ENCODE assay signal across 22 cellular contexts in genomic region chr3:48707157-48707556, GRCh38. TPM values are rescaled to one million over a fixed set of nuclear protein-coding genes. Genes with fewer than 3 reads are reported as not detected.
DNase-seq lines count a peak whose midpoint lies in the region; ATAC-seq and TF ChIP-seq lines count a peak whose summit lies in the region.
"Had no signal": no experiment of that assay in that cellular context is flagged by ENCODE, and none has a peak within 500 bp of the region (broad histone marks: within the 10 kb centered on the region; RNA-seq: fewer than 3 reads in every experiment).

No MANE protein-coding gene starts in this region.

- no peak overlapping the region for H3K4me3 Mint-ChIP-seq in activated CD8-positive, alpha-beta memory T cell treated with anti-CD3 and anti-CD28 coated beads, Interleukin-2, amount 10 ng/mL, durations not matched to agents 7 days and 5 days

- POLR2A ChIA-PET in OCI-LY7 (lab: Charles Lee) = interaction anchor here (0.9 kb wide), 1 partner anchor 15 kb away, joined by 3 read pairs; no protein-coding TSS in a partner anchor

- H3K27ac ChIP-seq in OCI-LY7 (ENCODE audit: low read depth, low read length, poor library complexity, severe bottlenecking) (no peak overlapping the region), epithelial cell of prostate (peak overlapping the region; percentile 98), psoas muscle (peak overlapping the region; percentile 67)
- H3K27ac ChIP-seq: SJCRH30 had no signal

- no peaks in the 10 kb centered on the region for H4K20me1 ChIP-seq in OCI-LY7 (ENCODE audit: insufficient read depth, low read length)

- TSS peak; percentile 15 for BruUV-seq in OCI-LY7 (replicated peaks; lab: Mats Ljungman, UMichigan)

- H3K4me1 Mint-ChIP-seq in activated CD8-positive, alpha-beta memory T cell treated with anti-CD3 and anti-CD28 coated beads, Interleukin-2, amount 10 ng/mL, durations not matched to agents 7 days and 5 days = peaks cover 36% of the 10 kb centered on the region

- H3K4me2 ChIP-seq in OCI-LY7 (ENCODE audit: low read length) = no peak overlapping the region

- H3K27me3 ChIP-seq in psoas muscle (ENCODE audit: insufficient read depth in 3 of 3, low read length in 2 of 3) = no peaks in the 10 kb centered on the region
- H3K27me3 ChIP-seq: BE2C, SJCRH30 had no signal

- CTCF ChIA-PET in activated CD8-positive, alpha-beta memory T cell treated with anti-CD3 and anti-CD28 coated beads, Interleukin-2, amount 10 ng/mL, durations not matched to agents 7 days and 5 days (lab: Charles Lee) = interaction anchor here (1.0 to 3.4 kb wide), 4 partner anchors 21 to 282 kb away, joined by 3 to 13 read pairs (median 4); partner anchors contain the start of gene NCKIPSD
- CTCF ChIA-PET in OCI-LY7 (lab: Charles Lee; ENCODE audit: unreplicated experiment) = no interaction called here

- peaks cover 92% of the 10 kb centered on the region for H3K79me2 ChIP-seq in OCI-LY7 (ENCODE audit: insufficient read depth, low read depth, low read length)

- H2AFZ ChIP-seq in OCI-LY7 (ENCODE audit: low read length) = no peak overlapping the region

- H3K9me3 ChIP-seq in OCI-LY7 (ENCODE audit: low read length) = no peaks in the 10 kb centered on the region
- H3K9me3 ChIP-seq in psoas muscle = no peaks in the 10 kb centered on the region
- H3K9me3 ChIP-seq: BE2C, SJCRH30 had no signal

- H3K27me3 Mint-ChIP-seq in activated CD8-positive, alpha-beta memory T cell treated with anti-CD3 and anti-CD28 coated beads, Interleukin-2, amount 10 ng/mL, durations not matched to agents 7 days and 5 days = no peaks in the 10 kb centered on the region
- H3K27me3 Mint-ChIP-seq: CD4-positive, alpha-beta memory T cell had no signal

- no peak for ATAC-seq in activated CD8-positive, alpha-beta memory T cell treated with anti-CD3 and anti-CD28 coated beads, Interleukin-2, amount 10 ng/mL, durations not matched to agents 7 days and 5 days
- ATAC-seq in psoas muscle (no peak), HG02571 (IDR thresholded peaks at IDR 0.05; ENCODE audit: unreplicated experiment) (no peak)
- ATAC-seq: GM12878 had no signal

- no peaks in the 10 kb centered on the region for H3K9me3 Mint-ChIP-seq in activated CD8-positive, alpha-beta memory T cell treated with anti-CD3 and anti-CD28 coated beads, Interleukin-2, amount 10 ng/mL, durations not matched to agents 7 days and 5 days (ENCODE audit: low read depth)
- H3K9me3 Mint-ChIP-seq: CD4-positive, alpha-beta memory T cell had no signal

- H3K36me3 ChIP-seq in OCI-LY7 (ENCODE audit: insufficient read depth, low read length) = peaks cover 81% of the 10 kb centered on the region
- peaks cover 0 to 40% of the 10 kb centered on the region in 2 donors for H3K36me3 ChIP-seq in psoas muscle (ENCODE audit: insufficient read depth in 1 of 2, low read depth in 1 of 2)

- no peak for TF ChIP-seq CTCF in OCI-LY7 (conservative IDR thresholded peaks at IDR 0.05; ENCODE audit: low read length)
- no peak for TF ChIP-seq CTCF in psoas muscle (IDR thresholded peaks at IDR 0.05)

- peaks cover 9% of the 10 kb centered on the region for H3K4me1 ChIP-seq in OCI-LY7 (ENCODE audit: insufficient read depth, low read length, poor library complexity, severe bottlenecking)
- peaks cover 43% of the 10 kb centered on the region for H3K4me1 ChIP-seq in psoas muscle
- H3K4me1 ChIP-seq: BE2C, SJCRH30 had no signal

- H3K9me2 ChIP-seq in OCI-LY7 (ENCODE audit: insufficient read depth, low read length) = no peaks in the 10 kb centered on the region

- H3K4me3 ChIP-seq in OCI-LY7 (ENCODE audit: low read depth, low read length, poor library complexity, severe bottlenecking) = no peak overlapping the region
- no peak overlapping the region for H3K4me3 ChIP-seq in psoas muscle
- H3K4me3 ChIP-seq: GM12878, SJCRH30 had no signal

- H3K36me3 Mint-ChIP-seq in activated CD8-positive, alpha-beta memory T cell treated with anti-CD3 and anti-CD28 coated beads, Interleukin-2, amount 10 ng/mL, durations not matched to agents 7 days and 5 days = peaks cover 42% of the 10 kb centered on the region

- H3K27ac Mint-ChIP-seq in activated CD8-positive, alpha-beta memory T cell treated with anti-CD3 and anti-CD28 coated beads, Interleukin-2, amount 10 ng/mL, durations not matched to agents 7 days and 5 days = peak overlapping the region; percentile 4

- intact Hi-C loops in OCI-LY7 (cut with micrococcal nuclease; ENCODE audit: unreplicated experiment) (no loop called here), psoas muscle (cut with DNase I) (no loop called here)

- no peak for DNase-seq in activated CD8-positive, alpha-beta memory T cell treated with anti-CD3 and anti-CD28 coated beads, Interleukin-2, amount 10 ng/mL, durations not matched to agents 7 days and 5 days
- no peak for DNase-seq in activated CD8-positive, alpha-beta memory T cell treated with anti-CD3 and anti-CD28 coated beads, Interleukin-2, amount 50 U/mL, for 4 hours
- DNase-seq in OCI-LY7 (ENCODE audit: low spot score) (no peak), epithelial cell of prostate (ENCODE audit: low read depth, low spot score) (no peak), psoas muscle (no peak), NCI-H1092 (lab: John Stamatoyannopoulos, UW) (no peak), SKM-1 (lab: John Stamatoyannopoulos, UW; ENCODE audit: unreplicated experiment) (no peak)
- DNase-seq: 8988T; BE2C; CD4-positive, alpha-beta memory T cell; DND-41; GDM1; H7; NCI-H1436; NCI-H2029; NCI-H2171; NCI-H446; NCI-H69; OCI-M1; SJCRH30 had no signal

- WGBS in psoas muscle, 3 donors = 84 to 91% (median 88%) methylated on average over 5 of the region's 5 CpGs

RNA-seq across cellular contexts. Expression of gene IP6K2, which starts 9.9 kb away (rescaled TPM):
- total RNA-seq in activated CD8-positive, alpha-beta memory T cell treated with anti-CD3 and anti-CD28 coated beads, Interleukin-2, amount 10 ng/mL, durations not matched to agents 7 days and 5 days = 10 to 100 TPM; 65.3 to 69.7 TPM
- 63.4 and 77.0 TPM in 2 replicates for total RNA-seq in OCI-LY7 (2014; rRNA removed; shearing (Covaris generic))
- total RNA-seq in OCI-LY7 (2022) (92.7 and 96.9 TPM in 2 replicates), psoas muscle (10 to 100 TPM; 14.0 to 27.8 (median 21.3) TPM)
- 10 to 100 TPM; 22.5 to 36.8 (median 24.1) TPM for polyA plus RNA-seq in psoas muscle

RNA-seq across cellular contexts. Expression of gene NCKIPSD, which starts 21.4 kb away (rescaled TPM):
- total RNA-seq in activated CD8-positive, alpha-beta memory T cell treated with anti-CD3 and anti-CD28 coated beads, Interleukin-2, amount 10 ng/mL, durations not matched to agents 7 days and 5 days = 10 to 100 TPM; 33.4 to 43.0 TPM
- total RNA-seq in OCI-LY7 (2014; rRNA removed; shearing (Covaris generic)) = 34.8 and 42.1 TPM in 2 replicates
- total RNA-seq in OCI-LY7 (2022) (33.9 and 39.9 TPM in 2 replicates), psoas muscle (1 to 10 TPM; 5.9 to 8.6 (median 7.5) TPM)
- polyA plus RNA-seq in psoas muscle = 1 to 10 TPM; 5.9 to 7.0 (median 6.0) TPM

RNA-seq across cellular contexts. Expression of gene CELSR3, which starts 44.5 kb away (rescaled TPM):
- 10 to 100 TPM; 20.9 to 24.0 TPM for total RNA-seq in activated CD8-positive, alpha-beta memory T cell treated with anti-CD3 and anti-CD28 coated beads, Interleukin-2, amount 10 ng/mL, durations not matched to agents 7 days and 5 days
- 2.3 and 3.0 TPM in 2 replicates for total RNA-seq in OCI-LY7 (2014; rRNA removed; shearing (Covaris generic))
- 8.4 and 9.1 TPM in 2 replicates for total RNA-seq in OCI-LY7 (2022)
- total RNA-seq in psoas muscle = under 1 TPM; 0.04 to 0.19 (median 0.09) TPM
- under 1 TPM; 0.06 to 0.21 (median 0.16) TPM for polyA plus RNA-seq in psoas muscle
